19 cellular contexts compared by ENCODE assay signal in genomic region chr5:39942606-39943005, GRCh38.
DNase-seq lines count a peak whose midpoint lies in the region; ATAC-seq, FAIRE-seq and TF ChIP-seq lines count a peak whose summit lies in the region.
"Had no signal": no experiment of that assay in that cellular context is flagged by ENCODE, and none has a peak within 500 bp of the region (broad histone marks: within the 10 kb centered on the region; RNA-seq: fewer than 3 reads in every experiment).

No MANE protein-coding gene starts in this region.

- no peak for TF ChIP-seq CTCF in BE2C (IDR thresholded peaks at IDR 0.05; ENCODE audit: low read depth, low read length)
- no peak for TF ChIP-seq CTCF in osteoblast (IDR thresholded peaks at IDR 0.05; ENCODE audit: extremely low read depth, low read depth, low read length)

- no peak overlapping the region for H3K4me2 ChIP-seq in osteoblast (ENCODE audit: insufficient read depth, low read length)
- H3K4me2 ChIP-seq: BLaER1 treated with 17β-estradiol and CSF1 and Interleukin-3, amounts not matched to agents 10 nM and 100 nM had no signal

- H3K27ac ChIP-seq in small intestine (ENCODE audit: low read depth in 1 of 2, low read length in 1 of 2) (no peak overlapping the region), osteoblast (ENCODE audit: low read depth, low read length) (no peak overlapping the region)
- H3K27ac ChIP-seq: BLaER1 treated with 17β-estradiol and CSF1 and Interleukin-3, amounts not matched to agents 10 nM and 100 nM; GM23248 had no signal

- H3K79me2 ChIP-seq in osteoblast (ENCODE audit: insufficient read depth, low read length) = no peaks in the 10 kb centered on the region

- H3K27me3 ChIP-seq in small intestine (ENCODE audit: control insufficient read depth in 2 of 2, insufficient read depth in 2 of 2, low read length in 2 of 2) (no peaks in the 10 kb centered on the region), BE2C (no peaks in the 10 kb centered on the region), osteoblast (ENCODE audit: insufficient read depth, low read length) (no peaks in the 10 kb centered on the region)
- H3K27me3 ChIP-seq: BLaER1 treated with 17β-estradiol and CSF1 and Interleukin-3, amounts not matched to agents 10 nM and 100 nM had no signal

- no peak for ATAC-seq in HG03469 (IDR thresholded peaks at IDR 0.05; ENCODE audit: unreplicated experiment)

- FAIRE-seq in RCC 7860 (lab: Jason Lieb, UNC) (peak; percentile 85), colon (lab: Jason Lieb, UNC) (peak; percentile 70), islet of Langerhans (lab: Jason Lieb, UNC) (peak; percentile 61), small intestine (lab: Jason Lieb, UNC) (peak; percentile 95)
- FAIRE-seq: D721Med, GM12892, H1 had no signal

- H3K36me3 ChIP-seq in small intestine (ENCODE audit: control insufficient read depth in 2 of 2, insufficient read depth in 2 of 2, low read length in 2 of 2) (no peaks in the 10 kb centered on the region), BE2C (no peaks in the 10 kb centered on the region), osteoblast (ENCODE audit: insufficient read depth, low read length) (no peaks in the 10 kb centered on the region)
- H3K36me3 ChIP-seq: BLaER1 treated with 17β-estradiol and CSF1 and Interleukin-3, amounts not matched to agents 10 nM and 100 nM had no signal

- no peaks in the 10 kb centered on the region for H3K4me1 ChIP-seq in small intestine (ENCODE audit: control insufficient read depth in 2 of 2, insufficient read depth in 1 of 2, low read depth in 1 of 2, low read length in 1 of 2)
- H3K4me1 ChIP-seq in BE2C = no peaks in the 10 kb centered on the region
- H3K4me1 ChIP-seq in osteoblast (ENCODE audit: insufficient read depth, low read length) = no peaks in the 10 kb centered on the region

- WGBS in small intestine, 3 donors = 46 to 81% (median 61%) methylated on average over 1 of the region's 1 CpG

- DNase-seq in RCC 7860 (ENCODE audit: low spot score) (no peak), small intestine (no peak), BE2C (no peak), osteoblast (ENCODE audit: insufficient read length, low spot score, missing footprints) (no peak), DMS53 treated with DMSO at 0.1 percent for 48 hours (lab: John Stamatoyannopoulos, UW; ENCODE audit: unreplicated experiment) (no peak)
- DNase-seq: CD4-positive, alpha-beta T cell; CD8-positive, alpha-beta memory T cell; DMS 273 treated with DMSO at 0.1 percent for 48 hours; DMS79 treated with DMSO at 0.1 percent for 48 hours; GM23248; H7; HCEC 1CT had no signal

- H3K9me3 ChIP-seq in small intestine (ENCODE audit: control insufficient read depth, low read depth) = no peaks in the 10 kb centered on the region
- H3K9me3 ChIP-seq in BE2C = no peaks in the 10 kb centered on the region; the same call in none of the 2 replicates
- H3K9me3 ChIP-seq in osteoblast (ENCODE audit: low read depth, low read length) = no peaks in the 10 kb centered on the region

- H3K4me3 ChIP-seq in small intestine (ENCODE audit: low read depth in 1 of 2, low read length in 2 of 2) (no peak overlapping the region), BE2C (ENCODE audit: low read depth, low read length) (no peak overlapping the region), osteoblast (ENCODE audit: insufficient read depth, low read length) (no peak overlapping the region)
- H3K4me3 ChIP-seq: BLaER1 treated with 17β-estradiol and CSF1 and Interleukin-3, amounts not matched to agents 10 nM and 100 nM; GM23248 had no signal

- H4K20me1 ChIP-seq in osteoblast (ENCODE audit: insufficient read depth, low read length) = no peaks in the 10 kb centered on the region
- H4K20me1 ChIP-seq: BLaER1 treated with 17β-estradiol and CSF1 and Interleukin-3, amounts not matched to agents 10 nM and 100 nM had no signal

- no peak overlapping the region for H2AFZ ChIP-seq in osteoblast (ENCODE audit: low read length)
- H2AFZ ChIP-seq: GM23248 had no signal
